ENCODE assay signal across 9 cellular contexts in the genomic region with DNA sequence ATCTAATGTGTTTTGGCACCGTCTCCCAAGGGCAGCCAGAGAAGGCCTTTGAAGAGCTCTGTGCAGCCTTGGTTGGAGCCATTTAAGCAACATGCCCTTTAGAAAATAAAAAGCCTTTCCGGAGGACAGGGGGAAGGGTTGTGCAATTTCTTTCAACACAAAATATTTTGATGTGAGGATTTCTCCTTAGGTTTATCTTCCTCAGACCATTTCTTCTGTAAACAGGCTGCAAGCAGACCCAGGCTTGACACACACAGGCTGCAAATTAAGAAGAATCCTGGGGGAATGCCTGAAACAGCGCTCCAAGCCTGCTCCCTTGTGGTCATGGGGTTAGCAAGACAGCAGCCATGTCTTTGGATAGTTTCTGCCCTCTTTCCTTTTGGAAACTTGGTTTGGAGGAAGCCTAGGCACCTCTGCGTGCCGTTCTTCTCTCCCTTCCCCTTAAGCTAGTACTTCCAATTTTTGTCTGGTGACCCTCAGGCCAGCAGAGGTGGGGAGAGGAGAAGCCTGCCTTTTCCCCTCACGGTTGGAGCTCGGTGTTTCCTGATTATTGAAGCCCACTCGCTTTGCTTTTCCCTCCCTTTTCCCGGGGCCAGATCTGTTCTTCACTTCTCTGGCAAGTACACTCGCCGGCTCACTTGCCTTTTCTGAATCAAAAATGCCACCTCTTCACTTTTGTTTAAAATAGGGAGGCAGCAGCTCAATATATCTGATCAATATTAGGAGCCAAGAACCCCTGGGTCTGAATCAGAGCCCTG. TPM values are rescaled to one million over a fixed set of nuclear protein-coding genes. Genes with fewer than 3 reads are reported as not detected.
A peak's percentile ranks its signal among the peaks of the same experiment; 100 is the strongest.
DNase-seq lines count a peak whose midpoint lies in the region; ATAC-seq and TF ChIP-seq lines count a peak whose summit lies in the region.
"Had no signal": no experiment of that assay in that cellular context is flagged by ENCODE, and none has a peak within 500 bp of the region (broad histone marks: within the 10 kb centered on the region; RNA-seq: fewer than 3 reads in every experiment).

No MANE protein-coding gene starts in this region.

- H3K36me3 ChIP-seq in ovary = no peaks in the 10 kb centered on the region

- no peak for TF ChIP-seq POLR2A in ovary (IDR thresholded peaks at IDR 0.05)

- TF ChIP-seq EP300 in ovary (IDR thresholded peaks at IDR 0.05) = no peak

- DNase-seq in EL (peak; percentile 65), NOMO-1 treated with dmso at 0.1 percent for 144 hours (lab: John Stamatoyannopoulos, UW; ENCODE audit: unreplicated experiment) (peak; percentile 17), fibroblast of gingiva (ENCODE audit: low read depth) (peak; percentile 95), ovary (peak; percentile 75 to 84 (median 80)), HuH-7 (ENCODE audit: low spot score) (no peak), T-helper 1 cell (no peak)
- DNase-seq in activated CD4-positive, alpha-beta T cell treated with anti-CD3 and anti-CD28 coated beads, Interleukin-2, amount 50 U/mL, for 1 hour = no peak

- peak in 2 of 3 donors; percentile 49 to 72 for TF ChIP-seq CTCF in ovary (IDR thresholded peaks at IDR 0.05)

- H3K4me1 ChIP-seq in ovary (ENCODE audit: insufficient read depth) = peaks cover 4% of the 10 kb centered on the region

- intact Hi-C loops in ovary (cut with DNase I) = loop anchor here in 3 of 4 donors (5.0 to 10.0 kb wide), 2 partner anchors 168 to 170 kb away; no protein-coding TSS in a partner anchor

- WGBS in ovary, 3 donors = 15 to 31% (median 18%) methylated on average over 11 of the region's 11 CpGs

- peaks cover 0 to 4% of the 10 kb centered on the region in 2 donors for H3K9me3 ChIP-seq in ovary

- no peak overlapping the region for H3K4me3 ChIP-seq in ovary

- peak overlapping the region; percentile 83 to 92 for H3K27ac ChIP-seq in ovary

- ATAC-seq in HG02973 (IDR thresholded peaks at IDR 0.05; ENCODE audit: unreplicated experiment) = no peak

- no peaks in the 10 kb centered on the region for H3K27me3 ChIP-seq in ovary

RNA-seq across cellular contexts. Expression of gene NOX3, which starts 39.6 kb away (rescaled TPM):
- total RNA-seq in ovary = not detected
- not detected for polyA plus RNA-seq in ovary
- total RNA-seq: temporal lobe had no signal

Comparison
In these comparisons a context has a peak if more than half of its experiments do, and no peak if none do; other contexts are left out.
1. DNase-seq: peak in EL (single experiment), NOMO-1 treated with dmso at 0.1 percent for 144 hours (single experiment), fibroblast of gingiva (single experiment) and ovary (5 of 5); none in HuH-7 (single experiment), activated CD4-positive, alpha-beta T cell treated with anti-CD3 and anti-CD28 coated beads, Interleukin-2, amount 50 U/mL, for 1 hour (single experiment) and T-helper 1 cell (0 of 5).